In genomic region chr6:169165031-169165430, GRCh38 we compare ENCODE assay signal across 16 cellular contexts.
"Had no signal": no experiment of that assay in that cellular context is flagged by ENCODE, and none has a peak within 500 bp of the region (broad histone marks: within the 10 kb centered on the region; RNA-seq: fewer than 3 reads in every experiment).

No MANE protein-coding gene starts in this region.

- H3K9me3 ChIP-seq: lower lobe of right lung, neutrophil, right atrium auricular region, upper lobe of left lung had no signal

- H3K9me3 Mint-ChIP-seq: activated T-helper 17 cell treated with anti-CD3 and anti-CD28 coated beads, Interleukin-2, amount 50 U/mL, for 72 hours; mesothelial cell of epicardium; T-helper 2 cell treated with Interferon-gamma antibody and Interleukin-4, amounts not matched to agents 5 μg/mL and 100 μg/mL, for 36 hours had no signal

- H3K27ac Mint-ChIP-seq: activated T-helper 17 cell treated with anti-CD3 and anti-CD28 coated beads, Interleukin-2, amount 50 U/mL, for 72 hours; mesothelial cell of epicardium; naive B cell; stimulated activated naive B cell treated with anti-CD40 and anti-IgM and Interleukin-4, amounts not matched to agents 10 μg/mL and 1 μg/mL and 100 μg/mL, for 72 hours; T-helper 2 cell treated with Interferon-gamma antibody and Interleukin-4, amounts not matched to agents 5 μg/mL and 100 μg/mL, for 36 hours had no signal

- H3K36me3 ChIP-seq: lower lobe of right lung, neutrophil, right atrium auricular region, upper lobe of left lung had no signal

- DNase-seq: activated CD4-positive, alpha-beta T cell treated with anti-CD3 and anti-CD28 coated beads, Interleukin-2, amount 50 U/mL, for 4 hours; activated naive CD4-positive, alpha-beta T cell treated with anti-CD3 and anti-CD28 coated beads, Interleukin-2, amount 50 U/mL, for 16 hours; dermis blood vessel endothelial cell; left cardiac atrium; lower lobe of right lung; naive B cell; stimulated activated CD4-positive, alpha-beta T cell treated with anti-CD3 and anti-CD28 coated beads, Interleukin-2, amount 100 ng/mL, for 24 hours; stimulated activated naive B cell treated with anti-CD40 and anti-IgM and Interleukin-4, amounts not matched to agents 10 μg/mL and 1 μg/mL and 100 μg/mL, for 72 hours; substantia nigra; upper lobe of left lung had no signal

- H3K4me3 Mint-ChIP-seq: activated T-helper 17 cell treated with anti-CD3 and anti-CD28 coated beads, Interleukin-2, amount 50 U/mL, for 72 hours; brain; mesothelial cell of epicardium; naive B cell; stimulated activated naive B cell treated with anti-CD40 and anti-IgM and Interleukin-4, amounts not matched to agents 10 μg/mL and 1 μg/mL and 100 μg/mL, for 72 hours; T-helper 2 cell treated with Interferon-gamma antibody and Interleukin-4, amounts not matched to agents 5 μg/mL and 100 μg/mL, for 36 hours had no signal

- H3K4me3 ChIP-seq: lower lobe of right lung, right atrium auricular region, upper lobe of left lung had no signal

- H3K27ac ChIP-seq: lower lobe of right lung, neutrophil, right atrium auricular region, upper lobe of left lung had no signal

- H3K27me3 ChIP-seq: neutrophil, right atrium auricular region, upper lobe of left lung had no signal

- ATAC-seq: activated T-helper 17 cell treated with anti-CD3 and anti-CD28 coated beads, Interleukin-2, amount 50 U/mL, for 72 hours; left cardiac atrium; lower lobe of right lung; stimulated activated naive B cell treated with anti-CD40 and anti-IgM and Interleukin-4, amounts not matched to agents 10 μg/mL and 1 μg/mL and 100 μg/mL, for 72 hours had no signal

- H3K4me1 Mint-ChIP-seq: activated T-helper 17 cell treated with anti-CD3 and anti-CD28 coated beads, Interleukin-2, amount 50 U/mL, for 72 hours; naive B cell; stimulated activated naive B cell treated with anti-CD40 and anti-IgM and Interleukin-4, amounts not matched to agents 10 μg/mL and 1 μg/mL and 100 μg/mL, for 72 hours had no signal

- H3K4me1 ChIP-seq: lower lobe of right lung had no signal

- H3K36me3 Mint-ChIP-seq: brain; mesothelial cell of epicardium; naive B cell; stimulated activated naive B cell treated with anti-CD40 and anti-IgM and Interleukin-4, amounts not matched to agents 10 μg/mL and 1 μg/mL and 100 μg/mL, for 72 hours had no signal
